ENCODE assay signal across 20 cellular contexts in the genomic region with DNA sequence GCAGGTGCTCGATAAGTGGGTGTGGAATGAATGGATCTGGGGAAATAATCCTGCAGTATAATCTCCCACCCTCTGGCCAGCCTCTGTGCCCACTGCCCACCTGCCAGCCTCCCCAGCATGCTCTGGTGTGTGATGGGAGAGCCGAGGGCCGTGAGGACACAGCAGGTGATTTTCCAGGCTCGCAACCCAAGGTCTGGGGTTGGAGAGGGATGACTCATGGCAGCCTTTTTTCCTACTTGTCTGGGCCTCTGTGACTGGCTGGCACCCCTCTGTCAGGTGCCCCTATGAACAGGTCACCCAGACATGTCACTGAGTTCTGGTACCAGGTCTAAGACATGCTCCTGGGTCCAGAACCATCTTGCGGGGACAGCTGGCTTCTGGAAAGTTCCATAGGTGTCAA.
A peak's percentile ranks its signal among the peaks of the same experiment; 100 is the strongest.
DNase-seq lines count a peak whose midpoint lies in the region; ATAC-seq and TF ChIP-seq lines count a peak whose summit lies in the region.
"Had no signal": no experiment of that assay in that cellular context is flagged by ENCODE, and none has a peak within 500 bp of the region (broad histone marks: within the 10 kb centered on the region; RNA-seq: fewer than 3 reads in every experiment).

No MANE protein-coding gene starts in this region.

- no peak overlapping the region for H3K27ac Mint-ChIP-seq in natural killer cell treated with Interleukin-12 subunit alpha and Interleukin-12 subunit beta and Interleukin-15 and Interleukin-18, amount 100 ng/mL, for 72 hours
- no peak overlapping the region for H3K27ac Mint-ChIP-seq in natural killer cell
- no peak overlapping the region for H3K27ac Mint-ChIP-seq in endodermal cell
- H3K27ac Mint-ChIP-seq: T-helper 2 cell treated with Interferon-gamma antibody and Interleukin-4, amounts not matched to agents 5 μg/mL and 100 μg/mL, for 36 hours; type B pancreatic cell; WTC11 had no signal

- H3K27ac ChIP-seq in endodermal cell (ENCODE audit: low read depth, low read length) (no peak overlapping the region), upper lobe of right lung (no peak overlapping the region)
- H3K27ac ChIP-seq: stomach had no signal

- CTCF ChIA-PET in GM10248 (lab: Yijun Ruan, JAX): interaction anchor here (1.3 kb wide), 1 partner anchor 10 kb away, joined by 3 read pairs; no protein-coding TSS in a partner anchor

- no peak for ATAC-seq in natural killer cell treated with Interleukin-12 subunit alpha and Interleukin-12 subunit beta and Interleukin-15 and Interleukin-18, amount 100 ng/mL, for 72 hours
- no peak for ATAC-seq in natural killer cell
- no peak for ATAC-seq in upper lobe of right lung
- no peak for ATAC-seq in HG02642 (IDR thresholded peaks at IDR 0.05; ENCODE audit: poor library complexity, unreplicated experiment)
- ATAC-seq: left lobe of liver had no signal

- no peaks in the 10 kb centered on the region for H3K36me3 Mint-ChIP-seq in natural killer cell treated with Interleukin-12 subunit alpha and Interleukin-12 subunit beta and Interleukin-15 and Interleukin-18, amount 100 ng/mL, for 72 hours
- H3K36me3 Mint-ChIP-seq in natural killer cell: no peaks in the 10 kb centered on the region
- no peaks in the 10 kb centered on the region for H3K36me3 Mint-ChIP-seq in endodermal cell (ENCODE audit: low read depth)
- H3K36me3 Mint-ChIP-seq: CD8-positive, alpha-beta memory T cell; type B pancreatic cell; WTC11 had no signal

- POLR2A ChIA-PET in GM10248 (lab: Yijun Ruan, JAX): no interaction called here

- no peak overlapping the region for H3K9ac ChIP-seq in endodermal cell (ENCODE audit: extremely low read depth, low read length, poor library complexity, severe bottlenecking)

- H3K9me3 ChIP-seq in endodermal cell (ENCODE audit: control insufficient read depth, low read length) (no peaks in the 10 kb centered on the region), upper lobe of right lung (no peaks in the 10 kb centered on the region)
- H3K9me3 ChIP-seq: stomach had no signal

- H3K27me3 ChIP-seq in endodermal cell (ENCODE audit: control insufficient read depth, insufficient read depth, low read length, poor library complexity, severe bottlenecking) (peaks cover 18% of the 10 kb centered on the region), upper lobe of right lung (peaks cover 17% of the 10 kb centered on the region)

- TF ChIP-seq CTCF in natural killer cell (IDR thresholded peaks at IDR 0.05): no peak
- TF ChIP-seq CTCF in endodermal cell (conservative IDR thresholded peaks at IDR 0.05): no peak
- no peak for TF ChIP-seq CTCF in upper lobe of right lung (IDR thresholded peaks at IDR 0.05)
- TF ChIP-seq CTCF in GM10248 (IDR thresholded peaks at IDR 0.05; ENCODE audit: control extremely low read depth, extremely low read depth, low read depth, missing control alignments): no peak

- peaks cover 18 to 23% of the 10 kb centered on the region in 2 donors for H3K27me3 Mint-ChIP-seq in natural killer cell treated with Interleukin-12 subunit alpha and Interleukin-12 subunit beta and Interleukin-15 and Interleukin-18, amount 100 ng/mL, for 72 hours
- H3K27me3 Mint-ChIP-seq in natural killer cell (ENCODE audit: low read depth in 2 of 2) (peaks cover 16 to 18% of the 10 kb centered on the region in 2 donors), endodermal cell (ENCODE audit: insufficient read depth) (peaks cover 15% of the 10 kb centered on the region)

- H3K4me3 ChIP-seq in endodermal cell (ENCODE audit: low read length) (no peak overlapping the region), upper lobe of right lung (no peak overlapping the region)
- H3K4me3 ChIP-seq: stomach had no signal

- WGBS in endodermal cell (ENCODE audit: insufficient coverage in 1 of 2, insufficient read length in 1 of 2), 2 experiments: 89% methylated on average over 5 of the region's 5 CpGs; no CpG with 5 or more reads in 1 of the 2 experiments

- H3K4me3 Mint-ChIP-seq in natural killer cell treated with Interleukin-12 subunit alpha and Interleukin-12 subunit beta and Interleukin-15 and Interleukin-18, amount 100 ng/mL, for 72 hours: peak overlapping the region; percentile 15
- no peak overlapping the region for H3K4me3 Mint-ChIP-seq in natural killer cell
- no peak overlapping the region for H3K4me3 Mint-ChIP-seq in endodermal cell
- H3K4me3 Mint-ChIP-seq: T-helper 2 cell treated with Interferon-gamma antibody and Interleukin-4, amounts not matched to agents 5 μg/mL and 100 μg/mL, for 36 hours; type B pancreatic cell had no signal

- DNase-seq in natural killer cell treated with Interleukin-12 subunit alpha and Interleukin-12 subunit beta and Interleukin-15 and Interleukin-18, amount 100 ng/mL, for 72 hours (ENCODE audit: low spot score): no peak
- DNase-seq in natural killer cell (no peak), NCI-H2196 treated with DMSO at 0.1 percent for 48 hours (lab: John Stamatoyannopoulos, UW; ENCODE audit: unreplicated experiment) (peak; percentile 18), endodermal cell (peak; percentile 54), upper lobe of right lung (peak; percentile 25), GM10248 (ENCODE audit: extremely low spot score) (no peak), NCI-H2171 treated with DMSO at 0.1 percent for 48 hours (lab: John Stamatoyannopoulos, UW) (no peak)
- DNase-seq: activated CD4-positive, alpha-beta T cell treated with anti-CD3 and anti-CD28 coated beads, Interleukin-2, amount 50 U/mL, for 48 hours; activated naive CD4-positive, alpha-beta T cell treated with anti-CD3 and anti-CD28 coated beads, Interleukin-2, amount 50 U/mL, for 16 hours; CD8-positive, alpha-beta memory T cell; Karpas-422; NCI-H1092 treated with DMSO at 0.1 percent for 48 hours; small intestine; stimulated activated CD4-positive, alpha-beta T cell treated with anti-CD3 and anti-CD28 coated beads, Interleukin-4, amount 100 ng/mL, for 1 hour; stomach had no signal

- H3K36me3 ChIP-seq in endodermal cell (ENCODE audit: control insufficient read depth, insufficient read depth, low read length) (no peaks in the 10 kb centered on the region), upper lobe of right lung (no peaks in the 10 kb centered on the region)
- H3K36me3 ChIP-seq: stomach had no signal

- intact Hi-C loops in natural killer cell (cut with micrococcal nuclease) (no loop called here), upper lobe of right lung (cut with DNase I) (no loop called here)

- H3K4me1 ChIP-seq in endodermal cell (ENCODE audit: control insufficient read depth, insufficient read depth, low read length) (peaks cover 6% of the 10 kb centered on the region), upper lobe of right lung (peaks cover 5% of the 10 kb centered on the region)

- H3K9me3 Mint-ChIP-seq in natural killer cell treated with Interleukin-12 subunit alpha and Interleukin-12 subunit beta and Interleukin-15 and Interleukin-18, amount 100 ng/mL, for 72 hours: no peaks in the 10 kb centered on the region
- H3K9me3 Mint-ChIP-seq in natural killer cell (no peaks in the 10 kb centered on the region), endodermal cell (no peaks in the 10 kb centered on the region)
- H3K9me3 Mint-ChIP-seq: CD8-positive, alpha-beta memory T cell; T-helper 2 cell treated with Interferon-gamma antibody and Interleukin-4, amounts not matched to agents 5 μg/mL and 100 μg/mL, for 36 hours; type B pancreatic cell had no signal

- H3K4me1 Mint-ChIP-seq in natural killer cell treated with Interleukin-12 subunit alpha and Interleukin-12 subunit beta and Interleukin-15 and Interleukin-18, amount 100 ng/mL, for 72 hours (ENCODE audit: low read depth in 2 of 2): peaks cover 8 to 11% of the 10 kb centered on the region in 2 donors
- H3K4me1 Mint-ChIP-seq in natural killer cell (peaks cover 8 to 11% of the 10 kb centered on the region in 2 donors), endodermal cell (peaks cover 8% of the 10 kb centered on the region)

Comparison
In these comparisons a context has a peak if more than half of its experiments do, and no peak if none do; other contexts are left out.
1. DNase-seq: peak in NCI-H2196 treated with DMSO at 0.1 percent for 48 hours (single experiment), endodermal cell (single experiment) and upper lobe of right lung (single experiment); none in natural killer cell treated with Interleukin-12 subunit alpha and Interleukin-12 subunit beta and Interleukin-15 and Interleukin-18, amount 100 ng/mL, for 72 hours (single experiment), natural killer cell (single experiment), GM10248 (single experiment) and NCI-H2171 treated with DMSO at 0.1 percent for 48 hours (single experiment).